In genomic region chr3:107772016-107772415, GRCh38 we compare ENCODE assay signal across 19 cellular contexts.
"Had no signal": no experiment of that assay in that cellular context is flagged by ENCODE, and none has a peak within 500 bp of the region (broad histone marks: within the 10 kb centered on the region; RNA-seq: fewer than 3 reads in every experiment).

No MANE protein-coding gene starts in this region.

- ATAC-seq: activated CD8-positive, alpha-beta T cell treated with anti-CD3 and anti-CD28 coated beads, Interleukin-2, amount 10 ng/mL, durations not matched to agents 7 days and 5 days; gastroesophageal sphincter; heart right ventricle; left colon; lower lobe of right lung; natural killer cell; sciatic nerve; stimulated activated naive B cell treated with anti-CD40 and anti-IgM and Interleukin-4, amounts not matched to agents 10 μg/mL and 1 μg/mL and 100 μg/mL, for 72 hours; upper lobe of right lung had no signal

- H3K4me1 ChIP-seq: heart right ventricle, lower lobe of right lung, parathyroid adenoma, upper lobe of right lung had no signal

- H3K4me3 ChIP-seq: dorsolateral prefrontal cortex, gastroesophageal sphincter, heart right ventricle, lower lobe of right lung, upper lobe of right lung had no signal

- DNase-seq: activated CD4-positive, alpha-beta T cell treated with anti-CD3 and anti-CD28 coated beads, Interleukin-2, amount 10 ng/mL, durations not matched to agents 7 days and 5 days; activated CD8-positive, alpha-beta T cell treated with anti-CD3 and anti-CD28 coated beads, Interleukin-2, amount 10 ng/mL, durations not matched to agents 7 days and 5 days; activated naive CD4-positive, alpha-beta T cell treated with Interleukin-2 at 50 U/mL for 16 hours; activated naive CD8-positive, alpha-beta T cell treated with anti-CD3 and anti-CD28 coated beads, Interleukin-2, amount 10 ng/mL, durations not matched to agents 7 days and 5 days; activated T-cell treated with anti-CD3 and anti-CD28 coated beads, Interleukin-2, amount 50 U/mL, for 24 hours; amygdala; caudate nucleus; dorsolateral prefrontal cortex; heart right ventricle; immature natural killer cell; left colon; lower lobe of right lung; natural killer cell; stimulated activated naive B cell treated with anti-CD40 and anti-IgM and Interleukin-4, amounts not matched to agents 10 μg/mL and 1 μg/mL and 100 μg/mL, for 72 hours; T1000; upper lobe of right lung had no signal

- H3K27me3 ChIP-seq: dorsolateral prefrontal cortex, gastroesophageal sphincter, heart right ventricle, upper lobe of right lung had no signal

- H3K27ac ChIP-seq: dorsolateral prefrontal cortex, gastroesophageal sphincter, heart right ventricle, lower lobe of right lung, parathyroid adenoma, upper lobe of right lung had no signal

- H3K9ac ChIP-seq: parathyroid adenoma had no signal

- H3K9me3 ChIP-seq: gastroesophageal sphincter, heart right ventricle, lower lobe of right lung, upper lobe of right lung had no signal
